ENCODE assay signal across 1 cellular context in the genomic region with DNA sequence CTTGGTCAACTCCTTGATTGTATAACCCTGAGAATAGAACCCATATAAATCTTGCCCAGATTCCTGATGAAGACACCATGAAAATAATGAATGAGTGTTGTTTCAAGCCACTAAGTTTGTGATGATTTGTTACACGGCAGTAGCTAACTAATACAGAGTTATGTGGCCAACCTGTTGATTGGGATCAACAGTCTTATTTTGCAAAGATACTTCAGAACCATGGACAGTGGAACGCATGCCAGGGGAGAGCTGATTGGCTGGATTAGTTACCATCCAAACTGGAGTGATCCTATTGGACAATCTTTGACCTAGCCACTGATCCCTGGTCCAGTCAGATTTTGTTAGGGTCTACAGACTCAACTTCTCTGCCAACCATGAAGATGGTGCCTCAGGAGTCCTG.
A peak's percentile ranks its signal among the peaks of the same experiment; 100 is the strongest.
TF ChIP-seq lines count a peak whose summit lies in the region.

No MANE protein-coding gene starts in this region.

TF ChIP-seq in K562, 482 proteins besides CTCF, POLR2A, EP300 and RAD21 (continued from another document):
- TF ChIP-seq, protein P1, sequence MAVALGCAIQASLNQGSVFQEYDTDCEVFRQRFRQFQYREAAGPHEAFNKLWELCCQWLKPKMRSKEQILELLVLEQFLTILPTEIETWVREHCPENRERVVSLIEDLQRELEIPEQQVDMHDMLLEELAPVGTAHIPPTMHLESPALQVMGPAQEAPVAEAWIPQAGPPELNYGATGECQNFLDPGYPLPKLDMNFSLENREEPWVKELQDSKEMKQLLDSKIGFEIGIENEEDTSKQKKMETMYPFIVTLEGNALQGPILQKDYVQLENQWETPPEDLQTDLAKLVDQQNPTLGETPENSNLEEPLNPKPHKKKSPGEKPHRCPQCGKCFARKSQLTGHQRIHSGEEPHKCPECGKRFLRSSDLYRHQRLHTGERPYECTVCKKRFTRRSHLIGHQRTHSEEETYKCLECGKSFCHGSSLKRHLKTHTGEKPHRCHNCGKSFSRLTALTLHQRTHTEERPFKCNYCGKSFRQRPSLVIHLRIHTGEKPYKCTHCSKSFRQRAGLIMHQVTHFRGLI (CRISPR knock-in tag; IDR thresholded peaks at IDR 0.05), result no peak
- TF ChIP-seq ZNF140 (CRISPR knock-in tag; IDR thresholded peaks at IDR 0.05) (no peak), EHMT2 (IDR thresholded peaks at IDR 0.05) (peak; percentile 97), NBN (IDR thresholded peaks at IDR 0.05; ENCODE audit: low read depth) (no peak), REST (CRISPR knock-in tag; IDR thresholded peaks at IDR 0.05; ENCODE audit: low read depth) (peak; percentile 91), E2F8 (IDR thresholded peaks at IDR 0.05; ENCODE audit: low read depth, partially characterized antibody) (no peak), ZFX (CRISPR knock-in tag; IDR thresholded peaks at IDR 0.05) (no peak), POLR2B (IDR thresholded peaks at IDR 0.05; ENCODE audit: low read depth, partially characterized antibody) (no peak), BCOR (IDR thresholded peaks at IDR 0.05) (peak; percentile 58; the same call in 1 of the 2 replicates), LARP7 (IDR thresholded peaks at IDR 0.05) (no peak), E2F1 (CRISPR knock-in tag; IDR thresholded peaks at IDR 0.05) (no peak), NFXL1 (CRISPR knock-in tag; IDR thresholded peaks at IDR 0.05) (no peak), RFX7 (CRISPR knock-in tag; IDR thresholded peaks at IDR 0.05) (no peak), MIER1 (IDR thresholded peaks at IDR 0.05; ENCODE audit: low read depth) (peak; percentile 94), TSC22D4 (tag; IDR thresholded peaks at IDR 0.05) (no peak), NFYB (IDR thresholded peaks at IDR 0.05; ENCODE audit: extremely low read depth, insufficient read length) (peak; percentile 56), DIDO1 (tag; IDR thresholded peaks at IDR 0.05; ENCODE audit: low read depth) (no peak), CREB3 (tag; conservative IDR thresholded peaks at IDR 0.05; ENCODE audit: low read depth) (peak; percentile 68; the same call in 1 of the 2 replicates), HSF4 (CRISPR knock-in tag; IDR thresholded peaks at IDR 0.05; ENCODE audit: borderline replicate concordance) (no peak), ZFP30 (CRISPR knock-in tag; IDR thresholded peaks at IDR 0.05; ENCODE audit: borderline replicate concordance) (no peak), CBX3 (IDR thresholded peaks at IDR 0.05; ENCODE audit: borderline replicate concordance in 1 of 2, low read length in 2 of 2) (peak in 1 of 2 experiments; percentile 87; a peak in 1 of 3 replicates), TOE1 (IDR thresholded peaks at IDR 0.05; ENCODE audit: borderline replicate concordance) (no peak), TOE1 (CRISPR knock-in tag; IDR thresholded peaks at IDR 0.05; ENCODE audit: borderline replicate concordance, low read depth) (no peak), BRF1 (IDR thresholded peaks at IDR 0.05; ENCODE audit: borderline replicate concordance, extremely low read depth, insufficient read length) (no peak), TRIM24 (IDR thresholded peaks at IDR 0.05) (peak in 1 of 2 experiments; percentile 33; a peak in 1 of 4 replicates), ZNF347 (CRISPR knock-in tag; IDR thresholded peaks at IDR 0.05; ENCODE audit: low read depth) (no peak)
- TF ChIP-seq, protein P2, sequence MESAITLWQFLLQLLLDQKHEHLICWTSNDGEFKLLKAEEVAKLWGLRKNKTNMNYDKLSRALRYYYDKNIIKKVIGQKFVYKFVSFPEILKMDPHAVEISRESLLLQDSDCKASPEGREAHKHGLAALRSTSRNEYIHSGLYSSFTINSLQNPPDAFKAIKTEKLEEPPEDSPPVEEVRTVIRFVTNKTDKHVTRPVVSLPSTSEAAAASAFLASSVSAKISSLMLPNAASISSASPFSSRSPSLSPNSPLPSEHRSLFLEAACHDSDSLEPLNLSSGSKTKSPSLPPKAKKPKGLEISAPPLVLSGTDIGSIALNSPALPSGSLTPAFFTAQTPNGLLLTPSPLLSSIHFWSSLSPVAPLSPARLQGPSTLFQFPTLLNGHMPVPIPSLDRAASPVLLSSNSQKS (CRISPR knock-in tag; IDR thresholded peaks at IDR 0.05), result no peak
- TF ChIP-seq, protein P3, sequence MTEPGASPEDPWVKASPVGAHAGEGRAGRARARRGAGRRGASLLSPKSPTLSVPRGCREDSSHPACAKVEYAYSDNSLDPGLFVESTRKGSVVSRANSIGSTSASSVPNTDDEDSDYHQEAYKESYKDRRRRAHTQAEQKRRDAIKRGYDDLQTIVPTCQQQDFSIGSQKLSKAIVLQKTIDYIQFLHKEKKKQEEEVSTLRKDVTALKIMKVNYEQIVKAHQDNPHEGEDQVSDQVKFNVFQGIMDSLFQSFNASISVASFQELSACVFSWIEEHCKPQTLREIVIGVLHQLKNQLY (CRISPR knock-in tag; conservative IDR thresholded peaks at IDR 0.05), result no peak
- TF ChIP-seq, protein P4, sequence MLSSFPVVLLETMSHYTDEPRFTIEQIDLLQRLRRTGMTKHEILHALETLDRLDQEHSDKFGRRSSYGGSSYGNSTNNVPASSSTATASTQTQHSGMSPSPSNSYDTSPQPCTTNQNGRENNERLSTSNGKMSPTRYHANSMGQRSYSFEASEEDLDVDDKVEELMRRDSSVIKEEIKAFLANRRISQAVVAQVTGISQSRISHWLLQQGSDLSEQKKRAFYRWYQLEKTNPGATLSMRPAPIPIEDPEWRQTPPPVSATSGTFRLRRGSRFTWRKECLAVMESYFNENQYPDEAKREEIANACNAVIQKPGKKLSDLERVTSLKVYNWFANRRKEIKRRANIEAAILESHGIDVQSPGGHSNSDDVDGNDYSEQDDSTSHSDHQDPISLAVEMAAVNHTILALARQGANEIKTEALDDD (IDR thresholded peaks at IDR 0.05), result no peak
